Comparison of ENCODE assay signal across 1 cellular context in the genomic region with DNA sequence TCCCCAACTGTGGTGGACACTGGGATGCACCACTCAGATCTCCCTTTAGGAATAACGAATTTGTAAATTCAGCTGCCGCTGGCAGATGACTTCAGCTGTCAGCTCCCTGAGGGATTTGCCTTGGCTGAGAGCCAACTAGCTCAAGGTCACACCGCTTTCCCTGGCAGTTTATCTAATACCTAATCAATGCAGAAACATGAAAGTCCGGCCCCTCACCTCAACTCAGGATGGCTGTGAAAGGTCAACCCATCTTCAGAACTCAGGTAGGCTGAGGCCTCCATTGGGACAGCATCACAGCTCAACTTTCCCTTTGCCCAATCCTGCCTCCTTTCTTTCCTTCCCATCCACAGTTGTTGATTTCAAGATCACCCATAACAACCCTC.
TF ChIP-seq lines count a peak whose summit lies in the region.

No MANE protein-coding gene starts in this region.

TF ChIP-seq in HepG2, 621 proteins besides CTCF, POLR2A, EP300 and RAD21 (continued from another document and continues in another):
- TF ChIP-seq, protein P1, sequence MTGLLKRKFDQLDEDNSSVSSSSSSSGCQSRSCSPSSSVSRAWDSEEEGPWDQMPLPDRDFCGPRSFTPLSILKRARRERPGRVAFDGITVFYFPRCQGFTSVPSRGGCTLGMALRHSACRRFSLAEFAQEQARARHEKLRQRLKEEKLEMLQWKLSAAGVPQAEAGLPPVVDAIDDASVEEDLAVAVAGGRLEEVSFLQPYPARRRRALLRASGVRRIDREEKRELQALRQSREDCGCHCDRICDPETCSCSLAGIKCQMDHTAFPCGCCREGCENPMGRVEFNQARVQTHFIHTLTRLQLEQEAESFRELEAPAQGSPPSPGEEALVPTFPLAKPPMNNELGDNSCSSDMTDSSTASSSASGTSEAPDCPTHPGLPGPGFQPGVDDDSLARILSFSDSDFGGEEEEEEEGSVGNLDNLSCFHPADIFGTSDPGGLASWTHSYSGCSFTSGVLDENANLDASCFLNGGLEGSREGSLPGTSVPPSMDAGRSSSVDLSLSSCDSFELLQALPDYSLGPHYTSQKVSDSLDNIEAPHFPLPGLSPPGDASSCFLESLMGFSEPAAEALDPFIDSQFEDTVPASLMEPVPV (CRISPR knock-in tag; IDR thresholded peaks at IDR 0.05): no peak
- TF ChIP-seq ZBTB1 (CRISPR knock-in tag; IDR thresholded peaks at IDR 0.05; ENCODE audit: borderline replicate concordance): no peak
- TF ChIP-seq ZZZ3 (CRISPR knock-in tag; IDR thresholded peaks at IDR 0.05; ENCODE audit: borderline replicate concordance): no peak
- TF ChIP-seq POLR2AphosphoS2 (IDR thresholded peaks at IDR 0.05; ENCODE audit: low read depth, low read length): no peak
- no peak for TF ChIP-seq ATF7-NPFF (CRISPR knock-in tag; IDR thresholded peaks at IDR 0.05; ENCODE audit: low read depth)
- TF ChIP-seq, protein P2, sequence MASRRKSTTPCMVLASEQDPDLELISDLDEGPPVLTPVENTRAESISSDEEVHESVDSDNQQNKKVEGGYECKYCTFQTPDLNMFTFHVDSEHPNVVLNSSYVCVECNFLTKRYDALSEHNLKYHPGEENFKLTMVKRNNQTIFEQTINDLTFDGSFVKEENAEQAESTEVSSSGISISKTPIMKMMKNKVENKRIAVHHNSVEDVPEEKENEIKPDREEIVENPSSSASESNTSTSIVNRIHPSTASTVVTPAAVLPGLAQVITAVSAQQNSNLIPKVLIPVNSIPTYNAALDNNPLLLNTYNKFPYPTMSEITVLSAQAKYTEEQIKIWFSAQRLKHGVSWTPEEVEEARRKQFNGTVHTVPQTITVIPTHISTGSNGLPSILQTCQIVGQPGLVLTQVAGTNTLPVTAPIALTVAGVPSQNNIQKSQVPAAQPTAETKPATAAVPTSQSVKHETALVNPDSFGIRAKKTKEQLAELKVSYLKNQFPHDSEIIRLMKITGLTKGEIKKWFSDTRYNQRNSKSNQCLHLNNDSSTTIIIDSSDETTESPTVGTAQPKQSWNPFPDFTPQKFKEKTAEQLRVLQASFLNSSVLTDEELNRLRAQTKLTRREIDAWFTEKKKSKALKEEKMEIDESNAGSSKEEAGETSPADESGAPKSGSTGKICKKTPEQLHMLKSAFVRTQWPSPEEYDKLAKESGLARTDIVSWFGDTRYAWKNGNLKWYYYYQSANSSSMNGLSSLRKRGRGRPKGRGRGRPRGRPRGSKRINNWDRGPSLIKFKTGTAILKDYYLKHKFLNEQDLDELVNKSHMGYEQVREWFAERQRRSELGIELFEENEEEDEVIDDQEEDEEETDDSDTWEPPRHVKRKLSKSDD (CRISPR knock-in tag; IDR thresholded peaks at IDR 0.05; ENCODE audit: low read depth): no peak; the same call in 1 of the 2 replicates
- TF ChIP-seq ISL2 (CRISPR knock-in tag; IDR thresholded peaks at IDR 0.05): peak; percentile 60; the same call in 1 of the 2 replicates
- peak; percentile 63; the same call in 1 of the 2 replicates for TF ChIP-seq NFIB (CRISPR knock-in tag; IDR thresholded peaks at IDR 0.05; ENCODE audit: borderline replicate concordance)
- TF ChIP-seq, protein P3, sequence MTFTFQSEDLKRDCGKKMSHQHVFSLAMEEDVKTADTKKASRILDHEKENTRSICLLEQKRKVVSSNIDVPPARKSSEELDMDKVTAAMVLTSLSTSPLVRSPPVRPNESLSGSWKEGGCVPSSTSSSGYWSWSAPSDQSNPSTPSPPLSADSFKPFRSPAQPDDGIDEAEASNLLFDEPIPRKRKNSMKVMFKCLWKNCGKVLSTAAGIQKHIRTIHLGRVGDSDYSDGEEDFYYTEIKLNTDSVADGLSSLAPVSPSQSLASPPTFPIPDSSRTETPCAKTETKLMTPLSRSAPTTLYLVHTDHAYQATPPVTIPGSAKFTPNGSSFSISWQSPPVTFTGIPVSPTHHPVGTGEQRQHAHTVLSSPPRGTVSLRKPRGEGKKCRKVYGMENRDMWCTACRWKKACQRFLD (CRISPR knock-in tag; IDR thresholded peaks at IDR 0.05; ENCODE audit: borderline replicate concordance): no peak
- no peak for TF ChIP-seq SPEN (CRISPR knock-in tag; IDR thresholded peaks at IDR 0.05; ENCODE audit: low read depth)
- no peak for TF ChIP-seq HES4 (CRISPR knock-in tag; IDR thresholded peaks at IDR 0.05; ENCODE audit: borderline replicate concordance)
- TF ChIP-seq PPARG (CRISPR knock-in tag; conservative IDR thresholded peaks at IDR 0.05): peak; percentile 64; the same call in 1 of the 2 replicates
- TF ChIP-seq GTF3A (CRISPR knock-in tag; conservative IDR thresholded peaks at IDR 0.05): no peak
- no peak for TF ChIP-seq ZNF362 (CRISPR knock-in tag; IDR thresholded peaks at IDR 0.05; ENCODE audit: borderline replicate concordance)
- no peak for TF ChIP-seq ZFP36L1 (CRISPR knock-in tag; IDR thresholded peaks at IDR 0.05)
- no peak for TF ChIP-seq XBP1 (CRISPR knock-in tag; IDR thresholded peaks at IDR 0.05)
- TF ChIP-seq HMG20B (CRISPR knock-in tag; conservative IDR thresholded peaks at IDR 0.05): 0 out of 2 replicates have a peak, but pooled peaks have one; percentile 19
- TF ChIP-seq CAMTA2 (CRISPR knock-in tag; IDR thresholded peaks at IDR 0.05; ENCODE audit: borderline replicate concordance): no peak
- no peak for TF ChIP-seq KDM6A (CRISPR knock-in tag; IDR thresholded peaks at IDR 0.05; ENCODE audit: low read depth)
- TF ChIP-seq AGO2 (optimal IDR thresholded peaks at IDR 0.05; ENCODE audit: low read depth, low read length): no peak
- TF ChIP-seq FOSL1 (CRISPR knock-in tag; IDR thresholded peaks at IDR 0.05; ENCODE audit: borderline replicate concordance): no peak
- TF ChIP-seq, protein P4, sequence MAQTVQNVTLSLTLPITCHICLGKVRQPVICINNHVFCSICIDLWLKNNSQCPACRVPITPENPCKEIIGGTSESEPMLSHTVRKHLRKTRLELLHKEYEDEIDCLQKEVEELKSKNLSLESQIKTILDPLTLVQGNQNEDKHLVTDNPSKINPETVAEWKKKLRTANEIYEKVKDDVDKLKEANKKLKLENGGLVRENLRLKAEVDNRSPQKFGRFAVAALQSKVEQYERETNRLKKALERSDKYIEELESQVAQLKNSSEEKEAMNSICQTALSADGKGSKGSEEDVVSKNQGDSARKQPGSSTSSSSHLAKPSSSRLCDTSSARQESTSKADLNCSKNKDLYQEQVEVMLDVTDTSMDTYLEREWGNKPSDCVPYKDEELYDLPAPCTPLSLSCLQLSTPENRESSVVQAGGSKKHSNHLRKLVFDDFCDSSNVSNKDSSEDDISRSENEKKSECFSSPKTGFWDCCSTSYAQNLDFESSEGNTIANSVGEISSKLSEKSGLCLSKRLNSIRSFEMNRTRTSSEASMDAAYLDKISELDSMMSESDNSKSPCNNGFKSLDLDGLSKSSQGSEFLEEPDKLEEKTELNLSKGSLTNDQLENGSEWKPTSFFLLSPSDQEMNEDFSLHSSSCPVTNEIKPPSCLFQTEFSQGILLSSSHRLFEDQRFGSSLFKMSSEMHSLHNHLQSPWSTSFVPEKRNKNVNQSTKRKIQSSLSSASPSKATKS (CRISPR knock-in tag; IDR thresholded peaks at IDR 0.05): no peak
- TF ChIP-seq HNRNPLL (IDR thresholded peaks at IDR 0.05; ENCODE audit: low read depth, low read length, poor library complexity, severe bottlenecking): no peak
- TF ChIP-seq PAXIP1 (CRISPR knock-in tag; conservative IDR thresholded peaks at IDR 0.05): peak; percentile 77
- no peak for TF ChIP-seq EED (CRISPR knock-in tag; IDR thresholded peaks at IDR 0.05)
- no peak for TF ChIP-seq KLF9 (CRISPR knock-in tag; IDR thresholded peaks at IDR 0.05; ENCODE audit: low read depth)
- no peak for TF ChIP-seq SOX5 (CRISPR knock-in tag; IDR thresholded peaks at IDR 0.05; ENCODE audit: borderline replicate concordance)
- no peak for TF ChIP-seq NAIF1 (CRISPR knock-in tag; IDR thresholded peaks at IDR 0.05; ENCODE audit: borderline replicate concordance)
- no peak for TF ChIP-seq ZNF10 (CRISPR knock-in tag; IDR thresholded peaks at IDR 0.05; ENCODE audit: borderline replicate concordance, low read depth)
- TF ChIP-seq ZNF768 (CRISPR knock-in tag; IDR thresholded peaks at IDR 0.05): no peak
- no peak for TF ChIP-seq ZNF839 (CRISPR knock-in tag; IDR thresholded peaks at IDR 0.05; ENCODE audit: borderline replicate concordance)
- TF ChIP-seq MED13 (CRISPR knock-in tag; IDR thresholded peaks at IDR 0.05): no peak
- TF ChIP-seq POGZ (CRISPR knock-in tag; IDR thresholded peaks at IDR 0.05): peak; percentile 66
- no peak for TF ChIP-seq ZNF713 (CRISPR knock-in tag; IDR thresholded peaks at IDR 0.05)
- no peak for TF ChIP-seq ZNF460 (CRISPR knock-in tag; IDR thresholded peaks at IDR 0.05; ENCODE audit: borderline replicate concordance)
- TF ChIP-seq ZNF30 (CRISPR knock-in tag; IDR thresholded peaks at IDR 0.05): no peak
- no peak for TF ChIP-seq ZBTB40 (IDR thresholded peaks at IDR 0.05)
- peak; percentile 43; the same call in 1 of the 2 replicates for TF ChIP-seq ZBTB40 (CRISPR knock-in tag; IDR thresholded peaks at IDR 0.05)
- no peak for TF ChIP-seq ZNF598 (CRISPR knock-in tag; IDR thresholded peaks at IDR 0.05; ENCODE audit: borderline replicate concordance)
